ENCODE assay signal across 11 cellular contexts in the genomic region with DNA sequence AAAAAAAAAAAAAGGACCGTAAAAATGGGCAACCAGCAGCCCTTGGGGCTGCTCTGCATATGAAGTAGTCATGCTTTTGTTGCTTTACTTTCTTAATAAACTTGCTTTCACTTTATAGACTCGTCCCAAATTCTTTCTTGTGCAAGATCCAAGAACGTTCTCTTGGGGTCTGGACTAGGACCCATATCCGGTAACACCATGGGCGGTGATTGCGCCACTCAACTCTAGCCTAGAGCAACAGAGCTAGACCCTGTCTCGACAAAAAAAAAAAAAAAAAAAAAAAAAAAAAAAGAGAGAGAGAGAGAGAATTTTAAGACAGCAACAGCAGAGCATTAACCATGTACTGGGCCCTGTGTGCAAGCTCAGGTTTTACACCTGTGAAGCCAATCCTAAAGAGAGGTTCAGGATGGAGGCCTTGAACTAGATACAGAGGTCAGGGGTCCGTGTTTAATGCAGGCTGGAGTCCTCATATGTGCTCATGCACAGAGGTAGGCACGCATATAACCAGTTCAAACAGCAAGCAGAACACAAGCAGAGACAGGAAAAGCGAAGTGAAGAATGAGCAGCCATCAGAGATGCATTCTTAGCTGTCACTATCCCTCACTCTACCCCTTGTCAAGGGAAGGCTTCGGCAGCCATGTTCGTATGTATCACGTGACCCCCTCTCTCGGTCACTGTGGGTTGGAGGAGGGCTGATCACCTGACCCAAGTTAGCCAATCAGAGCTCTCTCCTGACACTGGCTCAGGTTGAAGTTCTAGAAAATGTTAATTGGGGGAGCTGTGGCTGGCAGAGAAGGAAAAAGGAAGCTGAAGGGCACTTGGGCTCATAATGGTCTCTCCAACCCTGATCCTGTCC. TPM values are rescaled to one million over a fixed set of nuclear protein-coding genes. Genes with fewer than 3 reads are reported as not detected.
A peak's percentile ranks its signal among the peaks of the same experiment; 100 is the strongest.
DNase-seq lines count a peak whose midpoint lies in the region; ATAC-seq, FAIRE-seq and TF ChIP-seq lines count a peak whose summit lies in the region.
"Had no signal": no experiment of that assay in that cellular context is flagged by ENCODE, and none has a peak within 500 bp of the region (broad histone marks: within the 10 kb centered on the region; RNA-seq: fewer than 3 reads in every experiment).

No MANE protein-coding gene starts in this region.

- H3F3A ChIP-seq in Loucy (ENCODE audit: low read depth) (no peaks in the 10 kb centered on the region), neural progenitor cell (ENCODE audit: low read depth) (peaks cover 11% of the 10 kb centered on the region)

- no peaks in the 10 kb centered on the region for H3K9me2 ChIP-seq in Loucy (replicated peaks; ENCODE audit: low read depth, low read length)

- no peak overlapping the region for H3K9ac ChIP-seq in Loucy (ENCODE audit: low read depth, low read length, poor library complexity, severe bottlenecking)
- H3K9ac ChIP-seq in neural progenitor cell: no peak overlapping the region

- H3K27ac ChIP-seq in neural progenitor cell (no peak overlapping the region), left lung (no peak overlapping the region)
- H3K27ac ChIP-seq: uterus had no signal

- H3K4me1 ChIP-seq in Loucy (ENCODE audit: insufficient read depth, low read length, poor library complexity, severe bottlenecking) (peaks cover 12% of the 10 kb centered on the region), neural progenitor cell (peaks cover 10% of the 10 kb centered on the region), left lung (no peaks in the 10 kb centered on the region)
- H3K4me1 ChIP-seq: uterus had no signal

- intact Hi-C loops in left lung (cut with DNase I): no loop called here

- TF ChIP-seq CTCF in Loucy (conservative IDR thresholded peaks at IDR 0.05; ENCODE audit: low read length): no peak
- TF ChIP-seq CTCF in neural progenitor cell (IDR thresholded peaks at IDR 0.05): no peak
- no peak for TF ChIP-seq CTCF in left lung (IDR thresholded peaks at IDR 0.05)

- H3K9me3 Mint-ChIP-seq in neural progenitor cell: no peaks in the 10 kb centered on the region
- H3K9me3 Mint-ChIP-seq: activated naive CD8-positive, alpha-beta T cell treated with anti-CD3 and anti-CD28 coated beads, Interleukin-2, amount 10 ng/mL, durations not matched to agents 7 days and 5 days had no signal

- peak overlapping the region; percentile 57 for H3K27ac Mint-ChIP-seq in neural progenitor cell
- H3K27ac Mint-ChIP-seq: activated naive CD8-positive, alpha-beta T cell treated with anti-CD3 and anti-CD28 coated beads, Interleukin-2, amount 10 ng/mL, durations not matched to agents 7 days and 5 days had no signal

- H3K27me3 Mint-ChIP-seq in neural progenitor cell (ENCODE audit: insufficient read depth, low read depth): peaks cover 29% of the 10 kb centered on the region

- H3K27me3 ChIP-seq in Loucy (ENCODE audit: insufficient read depth, low read length, poor library complexity, severe bottlenecking): peaks cover 7% of the 10 kb centered on the region
- H3K27me3 ChIP-seq in neural progenitor cell: peaks cover 7% of the 10 kb centered on the region
- no peaks in the 10 kb centered on the region for H3K27me3 ChIP-seq in left lung
- H3K27me3 ChIP-seq: uterus had no signal

- ATAC-seq in left lung: no peak
- ATAC-seq in HG02885 (IDR thresholded peaks at IDR 0.05; ENCODE audit: poor library complexity, unreplicated experiment): no peak

- H2AFZ ChIP-seq in Loucy (ENCODE audit: low read length) (peak overlapping the region; percentile 97), neural progenitor cell (replicated peaks) (peak overlapping the region; percentile 88)

- H4K20me1 ChIP-seq in Loucy (ENCODE audit: insufficient read depth, low read length, poor library complexity, severe bottlenecking) (no peaks in the 10 kb centered on the region), neural progenitor cell (ENCODE audit: low read depth) (no peaks in the 10 kb centered on the region)

- H3K4me2 ChIP-seq in Loucy (ENCODE audit: low read depth, low read length, poor library complexity, severe bottlenecking) (peak overlapping the region; percentile 51), neural progenitor cell (no peak overlapping the region)

- H3K36me3 ChIP-seq in Loucy (ENCODE audit: insufficient read depth, low read length) (no peaks in the 10 kb centered on the region), neural progenitor cell (no peaks in the 10 kb centered on the region), left lung (no peaks in the 10 kb centered on the region)
- H3K36me3 ChIP-seq: uterus had no signal

- no peaks in the 10 kb centered on the region for H3K36me3 Mint-ChIP-seq in neural progenitor cell
- H3K36me3 Mint-ChIP-seq: activated naive CD8-positive, alpha-beta T cell treated with anti-CD3 and anti-CD28 coated beads, Interleukin-2, amount 10 ng/mL, durations not matched to agents 7 days and 5 days had no signal

- H3K4me1 Mint-ChIP-seq in neural progenitor cell: peaks cover 31% of the 10 kb centered on the region
- H3K4me1 Mint-ChIP-seq: activated naive CD8-positive, alpha-beta T cell treated with anti-CD3 and anti-CD28 coated beads, Interleukin-2, amount 10 ng/mL, durations not matched to agents 7 days and 5 days had no signal

- TF ChIP-seq POLR2A in GM12891 (IDR thresholded peaks at IDR 0.05; ENCODE audit: low read depth, low read length): no peak

- H3K9me3 ChIP-seq in Loucy (ENCODE audit: insufficient read depth, low read depth, low read length): no peaks in the 10 kb centered on the region
- H3K9me3 ChIP-seq in neural progenitor cell (ENCODE audit: low read depth): no peaks in the 10 kb centered on the region
- no peaks in the 10 kb centered on the region for H3K9me3 ChIP-seq in left lung
- H3K9me3 ChIP-seq: uterus had no signal

- H3K4me3 ChIP-seq in Loucy (ENCODE audit: low read length, poor library complexity, severe bottlenecking) (peak overlapping the region; percentile 23), neural progenitor cell (no peak overlapping the region), left lung (no peak overlapping the region)
- H3K4me3 ChIP-seq: uterus had no signal

- H3K79me2 ChIP-seq in Loucy (ENCODE audit: insufficient read depth, low read length) (no peaks in the 10 kb centered on the region), neural progenitor cell (ENCODE audit: low read depth) (no peaks in the 10 kb centered on the region)

- no peak for FAIRE-seq in GM12891 (lab: Jason Lieb, UNC)

- peak; percentile 54 for DNase-seq in GM12891 (ENCODE audit: insufficient read length, low spot score)
- peak; percentile 43 for DNase-seq in activated naive CD4-positive, alpha-beta T cell treated with anti-CD3 and anti-CD28 coated beads, Interleukin-2, amount 50 U/mL, for 16 hours
- DNase-seq in neural progenitor cell (ENCODE audit: low spot score): peak; percentile 23
- no peak for DNase-seq in left lung
- no peak for DNase-seq in NCI-H187 (lab: John Stamatoyannopoulos, UW)
- DNase-seq in DMS153 (lab: John Stamatoyannopoulos, UW): no peak
- DNase-seq: activated naive CD8-positive, alpha-beta T cell treated with anti-CD3 and anti-CD28 coated beads, Interleukin-2, amount 10 ng/mL, durations not matched to agents 7 days and 5 days; uterus had no signal

- H3K4me3 Mint-ChIP-seq in neural progenitor cell: no peak overlapping the region
- H3K4me3 Mint-ChIP-seq: activated naive CD8-positive, alpha-beta T cell treated with anti-CD3 and anti-CD28 coated beads, Interleukin-2, amount 10 ng/mL, durations not matched to agents 7 days and 5 days had no signal

TF ChIP-seq in GM12891, 5 proteins besides CTCF, POLR2A, EP300 and RAD21:
- TF ChIP-seq POLR2AphosphoS5 (IDR thresholded peaks at IDR 0.05; ENCODE audit: low read depth, low read length) (no peak), SPI1 (IDR thresholded peaks at IDR 0.05; ENCODE audit: low read depth, low read length) (no peak), POU2F2 (IDR thresholded peaks at IDR 0.05; ENCODE audit: low read depth, low read length) (0 out of 2 replicates have a peak, but pooled peaks have one; percentile 18), PAX5 (IDR thresholded peaks at IDR 0.05; ENCODE audit: insufficient read depth, low read length, severe bottlenecking) (no peak)
TF ChIP-seq in GM12891: peak in this region for 1.

RNA-seq across cellular contexts. Expression of a gene that starts 16.7 kb away (rescaled TPM):
- polyA plus RNA-seq in GM12891 (2012; ENCODE audit: low read depth, missing spikeins): 0.46 TPM
- total RNA-seq in neural progenitor cell (ENCODE audit: low replicate concordance) (0.50 and 0.67 TPM in 2 replicates), left lung (under 1 TPM in 1 of 2 donors, not detected in 1; 0.61 TPM)
- total RNA-seq: activated naive CD8-positive, alpha-beta T cell treated with anti-CD3 and anti-CD28 coated beads, Interleukin-2, amount 10 ng/mL, durations not matched to agents 7 days and 5 days; myocyte had no signal

RNA-seq across cellular contexts. Expression of a gene that starts 31.2 kb away (rescaled TPM):
- not detected for polyA plus RNA-seq in GM12891 (2012; ENCODE audit: low read depth, missing spikeins)
- total RNA-seq in neural progenitor cell (ENCODE audit: low replicate concordance) (not detected in 2 replicates), left lung (not detected)
- total RNA-seq: activated naive CD8-positive, alpha-beta T cell treated with anti-CD3 and anti-CD28 coated beads, Interleukin-2, amount 10 ng/mL, durations not matched to agents 7 days and 5 days; myocyte; uterus had no signal

RNA-seq across cellular contexts. Expression of a gene that starts 48.1 kb away (rescaled TPM):
- polyA plus RNA-seq in GM12891 (2012; ENCODE audit: low read depth, missing spikeins): 5.2 TPM
- 11.4 and 20.4 TPM in 2 replicates for total RNA-seq in neural progenitor cell (ENCODE audit: low replicate concordance)
- 10 to 100 TPM; 20.3 to 27.4 TPM for total RNA-seq in left lung

RNA-seq across cellular contexts. Expression of a gene that starts 50.4 kb away (rescaled TPM):
- polyA plus RNA-seq in GM12891 (2012; ENCODE audit: low read depth, missing spikeins): 0.18 TPM
- 6.6 and 10.0 TPM in 2 replicates for total RNA-seq in neural progenitor cell (ENCODE audit: low replicate concordance)
- 10 to 100 TPM; 17.8 to 37.6 TPM for total RNA-seq in left lung

Comparison
In these comparisons a context has a peak if more than half of its experiments do, and no peak if none do; other contexts are left out.
1. DNase-seq: peak in GM12891 (single experiment), activated naive CD4-positive, alpha-beta T cell treated with anti-CD3 and anti-CD28 coated beads, Interleukin-2, amount 50 U/mL, for 16 hours (single experiment) and neural progenitor cell (single experiment); none in left lung (0 of 2), NCI-H187 (0 of 2) and DMS153 (single experiment).